1 cellular context compared by ENCODE assay signal in the genomic region with DNA sequence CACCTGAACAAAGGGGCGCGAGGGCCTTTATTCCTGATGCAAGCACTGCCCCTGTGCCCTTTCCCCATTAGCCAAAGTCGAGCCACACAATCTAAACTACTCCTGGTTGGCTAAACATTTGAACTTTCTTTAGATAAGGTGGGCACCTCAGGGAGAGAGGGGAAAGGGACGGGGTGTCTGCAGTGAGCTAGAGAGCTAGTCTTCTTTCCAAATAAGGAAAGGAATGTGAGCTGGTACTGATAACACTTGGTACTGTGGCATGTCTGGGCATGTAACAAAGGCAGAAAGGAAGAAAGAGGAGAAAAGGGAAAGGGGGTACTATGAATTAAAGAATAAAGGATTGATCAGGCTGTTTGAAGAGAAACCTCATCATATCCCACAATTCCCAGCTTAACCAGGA.
TF ChIP-seq lines count a peak whose summit lies in the region.

No MANE protein-coding gene starts in this region.

TF ChIP-seq in GM23338, 12 proteins besides CTCF, POLR2A, EP300 and RAD21 (continued from another document):
- TF ChIP-seq, protein P1, sequence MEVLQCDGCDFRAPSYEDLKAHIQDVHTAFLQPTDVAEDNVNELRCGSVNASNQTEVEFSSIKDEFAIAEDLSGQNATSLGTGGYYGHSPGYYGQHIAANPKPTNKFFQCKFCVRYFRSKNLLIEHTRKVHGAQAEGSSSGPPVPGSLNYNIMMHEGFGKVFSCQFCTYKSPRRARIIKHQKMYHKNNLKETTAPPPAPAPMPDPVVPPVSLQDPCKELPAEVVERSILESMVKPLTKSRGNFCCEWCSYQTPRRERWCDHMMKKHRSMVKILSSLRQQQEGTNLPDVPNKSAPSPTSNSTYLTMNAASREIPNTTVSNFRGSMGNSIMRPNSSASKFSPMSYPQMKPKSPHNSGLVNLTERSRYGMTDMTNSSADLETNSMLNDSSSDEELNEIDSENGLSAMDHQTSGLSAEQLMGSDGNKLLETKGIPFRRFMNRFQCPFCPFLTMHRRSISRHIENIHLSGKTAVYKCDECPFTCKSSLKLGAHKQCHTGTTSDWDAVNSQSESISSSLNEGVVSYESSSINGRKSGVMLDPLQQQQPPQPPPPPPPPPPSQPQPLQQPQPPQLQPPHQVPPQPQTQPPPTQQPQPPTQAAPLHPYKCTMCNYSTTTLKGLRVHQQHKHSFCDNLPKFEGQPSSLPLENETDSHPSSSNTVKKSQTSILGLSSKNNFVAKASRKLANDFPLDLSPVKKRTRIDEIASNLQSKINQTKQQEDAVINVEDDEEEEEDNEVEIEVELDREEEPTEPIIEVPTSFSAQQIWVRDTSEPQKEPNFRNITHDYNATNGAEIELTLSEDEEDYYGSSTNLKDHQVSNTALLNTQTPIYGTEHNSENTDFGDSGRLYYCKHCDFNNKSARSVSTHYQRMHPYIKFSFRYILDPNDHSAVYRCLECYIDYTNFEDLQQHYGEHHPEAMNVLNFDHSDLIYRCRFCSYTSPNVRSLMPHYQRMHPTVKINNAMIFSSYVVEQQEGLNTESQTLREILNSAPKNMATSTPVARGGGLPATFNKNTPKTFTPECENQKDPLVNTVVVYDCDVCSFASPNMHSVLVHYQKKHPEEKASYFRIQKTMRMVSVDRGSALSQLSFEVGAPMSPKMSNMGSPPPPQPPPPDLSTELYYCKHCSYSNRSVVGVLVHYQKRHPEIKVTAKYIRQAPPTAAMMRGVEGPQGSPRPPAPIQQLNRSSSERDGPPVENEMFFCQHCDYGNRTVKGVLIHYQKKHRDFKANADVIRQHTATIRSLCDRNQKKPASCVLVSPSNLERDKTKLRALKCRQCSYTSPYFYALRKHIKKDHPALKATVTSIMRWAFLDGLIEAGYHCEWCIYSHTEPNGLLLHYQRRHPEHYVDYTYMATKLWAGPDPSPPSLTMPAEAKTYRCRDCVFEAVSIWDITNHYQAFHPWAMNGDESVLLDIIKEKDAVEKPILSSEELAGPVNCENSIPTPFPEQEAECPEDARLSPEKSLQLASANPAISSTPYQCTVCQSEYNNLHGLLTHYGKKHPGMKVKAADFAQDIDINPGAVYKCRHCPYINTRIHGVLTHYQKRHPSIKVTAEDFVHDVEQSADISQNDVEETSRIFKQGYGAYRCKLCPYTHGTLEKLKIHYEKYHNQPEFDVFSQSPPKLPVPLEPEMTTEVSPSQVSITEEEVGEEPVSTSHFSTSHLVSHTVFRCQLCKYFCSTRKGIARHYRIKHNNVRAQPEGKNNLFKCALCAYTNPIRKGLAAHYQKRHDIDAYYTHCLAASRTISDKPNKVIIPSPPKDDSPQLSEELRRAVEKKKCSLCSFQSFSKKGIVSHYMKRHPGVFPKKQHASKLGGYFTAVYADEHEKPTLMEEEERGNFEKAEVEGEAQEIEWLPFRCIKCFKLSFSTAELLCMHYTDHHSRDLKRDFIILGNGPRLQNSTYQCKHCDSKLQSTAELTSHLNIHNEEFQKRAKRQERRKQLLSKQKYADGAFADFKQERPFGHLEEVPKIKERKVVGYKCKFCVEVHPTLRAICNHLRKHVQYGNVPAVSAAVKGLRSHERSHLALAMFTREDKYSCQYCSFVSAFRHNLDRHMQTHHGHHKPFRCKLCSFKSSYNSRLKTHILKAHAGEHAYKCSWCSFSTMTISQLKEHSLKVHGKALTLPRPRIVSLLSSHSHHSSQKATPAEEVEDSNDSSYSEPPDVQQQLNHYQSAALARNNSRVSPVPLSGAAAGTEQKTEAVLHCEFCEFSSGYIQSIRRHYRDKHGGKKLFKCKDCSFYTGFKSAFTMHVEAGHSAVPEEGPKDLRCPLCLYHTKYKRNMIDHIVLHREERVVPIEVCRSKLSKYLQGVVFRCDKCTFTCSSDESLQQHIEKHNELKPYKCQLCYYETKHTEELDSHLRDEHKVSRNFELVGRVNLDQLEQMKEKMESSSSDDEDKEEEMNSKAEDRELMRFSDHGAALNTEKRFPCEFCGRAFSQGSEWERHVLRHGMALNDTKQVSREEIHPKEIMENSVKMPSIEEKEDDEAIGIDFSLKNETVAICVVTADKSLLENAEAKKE (CRISPR knock-in tag; IDR thresholded peaks at IDR 0.05): no peak
- TF ChIP-seq JUNB (IDR thresholded peaks at IDR 0.05; ENCODE audit: unreplicated experiment): no peak
- no peak for TF ChIP-seq EZH2 (IDR thresholded peaks at IDR 0.05; ENCODE audit: low read depth, unreplicated experiment)
- no peak for TF ChIP-seq EZH2phosphoT487 (IDR thresholded peaks at IDR 0.05; ENCODE audit: unreplicated experiment)
- TF ChIP-seq CREB1 (CRISPR knock-in tag; IDR thresholded peaks at IDR 0.05; ENCODE audit: low read depth): no peak
- no peak for TF ChIP-seq NANOG (IDR thresholded peaks at IDR 0.05; ENCODE audit: borderline replicate concordance)
TF ChIP-seq in GM23338: peak in this region for 0.
